ENCODE assay signal across 24 cellular contexts in genomic region chr6:11727356-11727755, GRCh38. TPM values are rescaled to one million over a fixed set of nuclear protein-coding genes. Genes with fewer than 3 reads are reported as not detected.
DNase-seq lines count a peak whose midpoint lies in the region; ATAC-seq and TF ChIP-seq lines count a peak whose summit lies in the region.
"Had no signal": no experiment of that assay in that cellular context is flagged by ENCODE, and none has a peak within 500 bp of the region (broad histone marks: within the 10 kb centered on the region; RNA-seq: fewer than 3 reads in every experiment).

No MANE protein-coding gene starts in this region.

- no peak overlapping the region for H3K56ac ChIP-seq in mesendoderm (ENCODE audit: low read length)

- no peak overlapping the region for H3K23ac ChIP-seq in mesendoderm (ENCODE audit: low read length)

- WGBS in mesendoderm (ENCODE audit: extremely low coverage, insufficient coverage, low lambda C conversion rate) = no CpG with 5 or more reads among the region's 1 CpG
- 50 to 100% methylated on average over 1 of the region's 1 CpG for WGBS in gastroesophageal sphincter (ENCODE audit: low coverage in 1 of 2), 2 donors

- no peaks in the 10 kb centered on the region for H3K27me3 Mint-ChIP-seq in T-helper 1 cell treated with Interleukin-12 subunit alpha and Interleukin-12 subunit beta and Interleukin-4 antibody, amounts not matched to agents 30 μg/mL and 1 μg/mL, for 36 hours (ENCODE audit: low read depth)
- peaks cover 5 to 12% (median 12%) of the 10 kb centered on the region in 3 donors for H3K27me3 Mint-ChIP-seq in CD14-positive monocyte (ENCODE audit: low read depth in 3 of 3)
- no peaks in the 10 kb centered on the region for H3K27me3 Mint-ChIP-seq in activated CD8-positive, alpha-beta T cell treated with anti-CD3 and anti-CD28 coated beads, Interleukin-2, amount 10 ng/mL, durations not matched to agents 7 days and 5 days (ENCODE audit: low read depth)
- H3K27me3 Mint-ChIP-seq: type B pancreatic cell had no signal

- no peak for TF ChIP-seq EP300 in gastroesophageal sphincter (IDR thresholded peaks at IDR 0.05)

- no peak overlapping the region for H4K5ac ChIP-seq in mesendoderm (ENCODE audit: low read length)

- no peak overlapping the region for H4K8ac ChIP-seq in mesendoderm (ENCODE audit: low read depth, low read length)

- no peak overlapping the region for H3K9ac ChIP-seq in mesendoderm (ENCODE audit: low read length)
- H3K9ac ChIP-seq: SK-N-SH had no signal

- no peak for TF ChIP-seq CTCF in CD14-positive monocyte (IDR thresholded peaks at IDR 0.05)
- TF ChIP-seq CTCF in fibroblast of mammary gland (conservative IDR thresholded peaks at IDR 0.05; ENCODE audit: control insufficient read depth, insufficient read depth, low read depth, low read length) = no peak
- no peak for TF ChIP-seq CTCF in gastroesophageal sphincter (IDR thresholded peaks at IDR 0.05)

- H2BK15ac ChIP-seq in mesendoderm (replicated peaks; ENCODE audit: low read depth) = no peak overlapping the region

- no peaks in the 10 kb centered on the region for H3K79me2 ChIP-seq in mesendoderm (ENCODE audit: control insufficient read depth, insufficient read depth, low read length)

- DNase-seq in T-helper 1 cell (no peak), CD14-positive monocyte (ENCODE audit: low spot score) (no peak), fibroblast of mammary gland (ENCODE audit: low read depth) (peak; percentile 12), mesendoderm (no peak), OCI-M1 (lab: John Stamatoyannopoulos, UW) (no peak)
- no peak for DNase-seq in activated CD8-positive, alpha-beta T cell treated with anti-CD3 and anti-CD28 coated beads, Interleukin-2, amount 10 ng/mL, durations not matched to agents 7 days and 5 days
- DNase-seq: DMS53, heart left ventricle, left cardiac atrium, MG63, NCI-H1417, NCI-H2081 treated with DMSO at 0.1 percent for 48 hours, NCI-H446, nucleus accumbens, SK-N-SH, T1000 had no signal

- ATAC-seq in activated CD8-positive, alpha-beta T cell treated with anti-CD3 and anti-CD28 coated beads, Interleukin-2, amount 10 ng/mL, durations not matched to agents 7 days and 5 days = no peak
- no peak for ATAC-seq in gastroesophageal sphincter
- ATAC-seq: HCT116, heart left ventricle, K562, left cardiac atrium, WTC11 had no signal

- H3K4me1 Mint-ChIP-seq in T-helper 1 cell treated with Interleukin-12 subunit alpha and Interleukin-12 subunit beta and Interleukin-4 antibody, amounts not matched to agents 30 μg/mL and 1 μg/mL, for 36 hours (ENCODE audit: low read depth) = peaks cover 80% of the 10 kb centered on the region
- peaks cover 45% of the 10 kb centered on the region for H3K4me1 Mint-ChIP-seq in CD14-positive monocyte
- H3K4me1 Mint-ChIP-seq in activated CD8-positive, alpha-beta T cell treated with anti-CD3 and anti-CD28 coated beads, Interleukin-2, amount 10 ng/mL, durations not matched to agents 7 days and 5 days (ENCODE audit: low read depth) = peaks cover 68% of the 10 kb centered on the region

- no peak overlapping the region for H3K4ac ChIP-seq in mesendoderm (ENCODE audit: low read depth, low read length)

- H3K4me3 Mint-ChIP-seq in T-helper 1 cell treated with Interleukin-12 subunit alpha and Interleukin-12 subunit beta and Interleukin-4 antibody, amounts not matched to agents 30 μg/mL and 1 μg/mL, for 36 hours = peak overlapping the region; percentile 86
- H3K4me3 Mint-ChIP-seq in CD14-positive monocyte = no peak overlapping the region
- H3K4me3 Mint-ChIP-seq in activated CD8-positive, alpha-beta T cell treated with anti-CD3 and anti-CD28 coated beads, Interleukin-2, amount 10 ng/mL, durations not matched to agents 7 days and 5 days = peak overlapping the region; percentile 47
- H3K4me3 Mint-ChIP-seq: central memory CD8-positive, alpha-beta T cell; type B pancreatic cell; WTC11 had no signal

- no peaks in the 10 kb centered on the region for H3K79me1 ChIP-seq in mesendoderm (ENCODE audit: low read length)

- TF ChIP-seq POLR2A in gastroesophageal sphincter (IDR thresholded peaks at IDR 0.05) = no peak

- CTCF ChIA-PET in activated CD8-positive, alpha-beta T cell treated with anti-CD3 and anti-CD28 coated beads, Interleukin-2, amount 10 ng/mL, durations not matched to agents 7 days and 5 days (lab: Charles Lee) = interaction anchor here (1.6 kb wide), 1 partner anchor 13 kb away, joined by 11 read pairs; no protein-coding TSS in a partner anchor

- intact Hi-C loops in CD14-positive monocyte (cut with micrococcal nuclease) = no loop called here

- H3K36me3 ChIP-seq in mesendoderm (ENCODE audit: control insufficient read depth, insufficient read depth, low read length) (no peaks in the 10 kb centered on the region), gastroesophageal sphincter (no peaks in the 10 kb centered on the region)
- H3K36me3 ChIP-seq: heart left ventricle, MG63 had no signal

- no peak overlapping the region for H3K27ac ChIP-seq in mesendoderm (ENCODE audit: low read depth, low read length)
- H3K27ac ChIP-seq in gastroesophageal sphincter = no peak overlapping the region
- H3K27ac ChIP-seq: 22Rv1, heart left ventricle had no signal

- no peaks in the 10 kb centered on the region for H3K9me3 ChIP-seq in gastroesophageal sphincter
- H3K9me3 ChIP-seq: heart left ventricle, MG63, SK-N-SH had no signal

- no peaks in the 10 kb centered on the region for H3K27me3 ChIP-seq in mesendoderm (ENCODE audit: insufficient read depth, low read length, poor library complexity)
- no peaks in the 10 kb centered on the region for H3K27me3 ChIP-seq in gastroesophageal sphincter
- H3K27me3 ChIP-seq: heart left ventricle, MG63 had no signal

- no peaks in the 10 kb centered on the region for H3K9me3 Mint-ChIP-seq in T-helper 1 cell treated with Interleukin-12 subunit alpha and Interleukin-12 subunit beta and Interleukin-4 antibody, amounts not matched to agents 30 μg/mL and 1 μg/mL, for 36 hours
- H3K9me3 Mint-ChIP-seq in CD14-positive monocyte = peaks cover 0 to 2% (median 0%) of the 10 kb centered on the region in 7 donors
- peaks cover 3% of the 10 kb centered on the region for H3K9me3 Mint-ChIP-seq in activated CD8-positive, alpha-beta T cell treated with anti-CD3 and anti-CD28 coated beads, Interleukin-2, amount 10 ng/mL, durations not matched to agents 7 days and 5 days (ENCODE audit: insufficient read depth)
- H3K9me3 Mint-ChIP-seq: central memory CD8-positive, alpha-beta T cell; type B pancreatic cell had no signal

- H3K27ac Mint-ChIP-seq in T-helper 1 cell treated with Interleukin-12 subunit alpha and Interleukin-12 subunit beta and Interleukin-4 antibody, amounts not matched to agents 30 μg/mL and 1 μg/mL, for 36 hours = peak overlapping the region; percentile 91
- H3K27ac Mint-ChIP-seq in CD14-positive monocyte = peak overlapping the region in 6 of 7 donors; percentile 26 to 88 (median 78)
- H3K27ac Mint-ChIP-seq in activated CD8-positive, alpha-beta T cell treated with anti-CD3 and anti-CD28 coated beads, Interleukin-2, amount 10 ng/mL, durations not matched to agents 7 days and 5 days = peak overlapping the region; percentile 58
- H3K27ac Mint-ChIP-seq: type B pancreatic cell, WTC11 had no signal

- POLR2A ChIA-PET in activated CD8-positive, alpha-beta T cell treated with anti-CD3 and anti-CD28 coated beads, Interleukin-2, amount 10 ng/mL, durations not matched to agents 7 days and 5 days (lab: Charles Lee) = interaction anchor here (0.7 to 1.3 kb wide), 3 partner anchors 16 to 286 kb away, joined by 3 to 4 read pairs (median 3); no protein-coding TSS in a partner anchor

- H3K4me3 ChIP-seq in fibroblast of mammary gland (ENCODE audit: control insufficient read depth, low read depth, low read length) (no peak overlapping the region), mesendoderm (ENCODE audit: low read length) (no peak overlapping the region), gastroesophageal sphincter (no peak overlapping the region)
- H3K4me3 ChIP-seq: heart left ventricle, K562, MG63 had no signal

- no peak overlapping the region for H3K4me2 ChIP-seq in mesendoderm (ENCODE audit: low read length)
- H3K4me2 ChIP-seq: SK-N-SH had no signal

- H3K36me3 Mint-ChIP-seq in T-helper 1 cell treated with Interleukin-12 subunit alpha and Interleukin-12 subunit beta and Interleukin-4 antibody, amounts not matched to agents 30 μg/mL and 1 μg/mL, for 36 hours (ENCODE audit: low read depth) = peaks cover 19% of the 10 kb centered on the region
- H3K36me3 Mint-ChIP-seq in CD14-positive monocyte = no peaks in the 10 kb centered on the region
- H3K36me3 Mint-ChIP-seq in activated CD8-positive, alpha-beta T cell treated with anti-CD3 and anti-CD28 coated beads, Interleukin-2, amount 10 ng/mL, durations not matched to agents 7 days and 5 days (ENCODE audit: low read depth) = no peaks in the 10 kb centered on the region
- H3K36me3 Mint-ChIP-seq: type B pancreatic cell, WTC11 had no signal

- no peak overlapping the region for H2BK5ac ChIP-seq in mesendoderm (ENCODE audit: low read length)

- H2BK120ac ChIP-seq in mesendoderm (ENCODE audit: low read depth, low read length) = no peak overlapping the region

- H2AK5ac ChIP-seq in mesendoderm (ENCODE audit: low read length) = no peak overlapping the region

- H3K4me1 ChIP-seq in mesendoderm (ENCODE audit: control insufficient read depth, low read depth, low read length) = no peaks in the 10 kb centered on the region
- H3K4me1 ChIP-seq in gastroesophageal sphincter = peaks cover 0 to 9% (median 0%) of the 10 kb centered on the region in 3 donors

- no peak overlapping the region for H3K18ac ChIP-seq in mesendoderm (ENCODE audit: low read length)

RNA-seq across cellular contexts. Expression of gene ADTRP, which starts 51.2 kb away (rescaled TPM):
- under 1 TPM in 1 of 2 donors, not detected in 1; 0.20 TPM for polyA plus RNA-seq in CD14-positive monocyte
- total RNA-seq in activated CD8-positive, alpha-beta T cell treated with anti-CD3 and anti-CD28 coated beads, Interleukin-2, amount 10 ng/mL, durations not matched to agents 7 days and 5 days = under 1 TPM; 0.63 to 0.68 TPM
- 0.41 TPM for polyA plus RNA-seq in mesendoderm (2013, experiment 1 of 2)
- 0.36 TPM for polyA plus RNA-seq in mesendoderm (2013, experiment 2 of 2)
- under 1 TPM in 3 of 4 donors, not detected in 1; 0.23 to 0.72 (median 0.67) TPM for total RNA-seq in gastroesophageal sphincter

Comparison
In these comparisons a context has a peak if more than half of its experiments do, and no peak if none do; other contexts are left out.
1. H3K4me3 Mint-ChIP-seq: peak in T-helper 1 cell treated with Interleukin-12 subunit alpha and Interleukin-12 subunit beta and Interleukin-4 antibody, amounts not matched to agents 30 μg/mL and 1 μg/mL, for 36 hours (single experiment) and activated CD8-positive, alpha-beta T cell treated with anti-CD3 and anti-CD28 coated beads, Interleukin-2, amount 10 ng/mL, durations not matched to agents 7 days and 5 days (single experiment); none in CD14-positive monocyte (0 of 2).
2. Peak in every context shown above with its lines, with median percentiles within 50 percentile points of each other: H3K27ac Mint-ChIP-seq.